ENCODE assay signal across 1 cellular context in the genomic region with DNA sequence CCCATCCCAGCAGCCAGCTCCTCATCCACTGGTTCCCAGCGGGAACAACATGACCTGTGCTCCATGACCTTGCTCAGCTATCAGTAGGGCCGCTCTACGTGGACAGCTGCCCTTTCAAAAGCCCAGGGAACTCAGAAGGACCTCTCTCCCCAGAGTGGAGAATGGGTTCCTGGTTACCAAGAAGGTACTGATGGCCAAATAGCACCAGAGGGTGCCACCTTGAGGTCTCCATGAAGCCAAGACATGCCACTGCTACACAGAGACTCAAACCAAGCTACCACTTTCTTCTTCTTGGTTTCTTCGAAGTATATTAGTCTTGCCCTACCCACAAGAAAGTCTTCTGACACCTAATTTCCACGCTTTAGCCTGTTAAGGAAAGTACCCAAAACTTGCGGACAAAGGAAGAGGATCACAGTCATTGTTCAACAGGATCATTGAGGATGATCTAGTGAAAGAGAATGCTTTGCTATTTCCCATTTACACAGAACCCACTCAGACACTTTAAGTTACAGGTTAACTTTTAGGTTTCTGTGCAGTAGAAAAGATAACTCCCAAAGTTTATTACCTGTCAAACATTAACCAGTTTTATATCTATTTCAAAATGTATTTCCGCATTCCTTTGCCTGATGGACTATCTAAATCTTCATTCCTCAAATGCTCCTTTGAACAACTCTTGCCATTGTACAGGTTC.
A peak's percentile ranks its signal among the peaks of the same experiment; 100 is the strongest.
TF ChIP-seq lines count a peak whose summit lies in the region.

No MANE protein-coding gene starts in this region.

TF ChIP-seq in HepG2, 621 proteins besides CTCF, POLR2A, EP300 and RAD21 (continued from another document and continues in another):
- TF ChIP-seq, protein P1, sequence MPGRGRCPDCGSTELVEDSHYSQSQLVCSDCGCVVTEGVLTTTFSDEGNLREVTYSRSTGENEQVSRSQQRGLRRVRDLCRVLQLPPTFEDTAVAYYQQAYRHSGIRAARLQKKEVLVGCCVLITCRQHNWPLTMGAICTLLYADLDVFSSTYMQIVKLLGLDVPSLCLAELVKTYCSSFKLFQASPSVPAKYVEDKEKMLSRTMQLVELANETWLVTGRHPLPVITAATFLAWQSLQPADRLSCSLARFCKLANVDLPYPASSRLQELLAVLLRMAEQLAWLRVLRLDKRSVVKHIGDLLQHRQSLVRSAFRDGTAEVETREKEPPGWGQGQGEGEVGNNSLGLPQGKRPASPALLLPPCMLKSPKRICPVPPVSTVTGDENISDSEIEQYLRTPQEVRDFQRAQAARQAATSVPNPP (CRISPR knock-in tag; IDR thresholded peaks at IDR 0.05) = 0 out of 2 replicates have a peak, but pooled peaks have one; percentile 31
- TF ChIP-seq ZNF839 (CRISPR knock-in tag; IDR thresholded peaks at IDR 0.05; ENCODE audit: borderline replicate concordance) (no peak), HNF4G (IDR thresholded peaks at IDR 0.05; ENCODE audit: borderline replicate concordance, low read depth, low read length) (no peak), HNF4G (CRISPR knock-in tag; IDR thresholded peaks at IDR 0.05; ENCODE audit: borderline replicate concordance, low read depth) (peak; percentile 71), GABPB1 (CRISPR knock-in tag; IDR thresholded peaks at IDR 0.05) (no peak), FOSL2 (CRISPR knock-in tag; IDR thresholded peaks at IDR 0.05) (no peak), ZNF234 (CRISPR knock-in tag; conservative IDR thresholded peaks at IDR 0.05) (no peak), ZNF296 (CRISPR knock-in tag; conservative IDR thresholded peaks at IDR 0.05) (no peak), ZNF709 (CRISPR knock-in tag; IDR thresholded peaks at IDR 0.05) (no peak), MED13 (CRISPR knock-in tag; IDR thresholded peaks at IDR 0.05) (peak; percentile 60; the same call in 1 of the 2 replicates), TSC22D2 (CRISPR knock-in tag; IDR thresholded peaks at IDR 0.05; ENCODE audit: borderline replicate concordance) (no peak), ADNP (CRISPR knock-in tag; IDR thresholded peaks at IDR 0.05) (no peak), ATF1 (CRISPR knock-in tag; IDR thresholded peaks at IDR 0.05) (no peak), TGIF2 (CRISPR knock-in tag; IDR thresholded peaks at IDR 0.05) (no peak), ZNF562 (CRISPR knock-in tag; IDR thresholded peaks at IDR 0.05; ENCODE audit: borderline replicate concordance) (no peak), HNRNPH1 (optimal IDR thresholded peaks at IDR 0.05; ENCODE audit: low read depth, low read length) (no peak), ZNF598 (CRISPR knock-in tag; IDR thresholded peaks at IDR 0.05; ENCODE audit: borderline replicate concordance) (no peak), BORCS8-MEF2B (CRISPR knock-in tag; IDR thresholded peaks at IDR 0.05) (no peak), ZNF33B (CRISPR knock-in tag; IDR thresholded peaks at IDR 0.05) (no peak), ISL2 (CRISPR knock-in tag; IDR thresholded peaks at IDR 0.05) (peak; percentile 83; the same call in 1 of the 2 replicates), EEA1 (CRISPR knock-in tag; IDR thresholded peaks at IDR 0.05; ENCODE audit: borderline replicate concordance) (no peak), ZNF577 (CRISPR knock-in tag; IDR thresholded peaks at IDR 0.05; ENCODE audit: borderline replicate concordance, low read depth) (no peak), ZNF431 (CRISPR knock-in tag; IDR thresholded peaks at IDR 0.05; ENCODE audit: borderline replicate concordance, low read depth) (no peak; the same call in 1 of the 2 replicates), HNRNPL (IDR thresholded peaks at IDR 0.05; ENCODE audit: low read depth, low read length) (no peak), FOXA1 (IDR thresholded peaks at IDR 0.05) (no peak), FOXA1 (CRISPR knock-in tag; IDR thresholded peaks at IDR 0.05) (no peak), ZSCAN20 (CRISPR knock-in tag; IDR thresholded peaks at IDR 0.05; ENCODE audit: borderline replicate concordance) (no peak), RBFOX2 (IDR thresholded peaks at IDR 0.05; ENCODE audit: low read depth, low read length) (peak; percentile 77), HOXD1 (CRISPR knock-in tag; IDR thresholded peaks at IDR 0.05) (no peak), NR2F6 (IDR thresholded peaks at IDR 0.05) (peak; percentile 59; the same call in 1 of the 2 replicates), NR2F6 (CRISPR knock-in tag; IDR thresholded peaks at IDR 0.05) (peak; percentile 61), ZNF510 (CRISPR knock-in tag; IDR thresholded peaks at IDR 0.05; ENCODE audit: low read depth) (no peak), KDM6A (CRISPR knock-in tag; IDR thresholded peaks at IDR 0.05; ENCODE audit: low read depth) (no peak; the same call in 1 of the 2 replicates), ZNF550 (CRISPR knock-in tag; IDR thresholded peaks at IDR 0.05; ENCODE audit: borderline replicate concordance) (no peak)
- TF ChIP-seq, protein P2, sequence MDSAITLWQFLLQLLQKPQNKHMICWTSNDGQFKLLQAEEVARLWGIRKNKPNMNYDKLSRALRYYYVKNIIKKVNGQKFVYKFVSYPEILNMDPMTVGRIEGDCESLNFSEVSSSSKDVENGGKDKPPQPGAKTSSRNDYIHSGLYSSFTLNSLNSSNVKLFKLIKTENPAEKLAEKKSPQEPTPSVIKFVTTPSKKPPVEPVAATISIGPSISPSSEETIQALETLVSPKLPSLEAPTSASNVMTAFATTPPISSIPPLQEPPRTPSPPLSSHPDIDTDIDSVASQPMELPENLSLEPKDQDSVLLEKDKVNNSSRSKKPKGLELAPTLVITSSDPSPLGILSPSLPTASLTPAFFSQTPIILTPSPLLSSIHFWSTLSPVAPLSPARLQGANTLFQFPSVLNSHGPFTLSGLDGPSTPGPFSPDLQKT (CRISPR knock-in tag; IDR thresholded peaks at IDR 0.05; ENCODE audit: borderline replicate concordance) = no peak
- TF ChIP-seq, protein P3, sequence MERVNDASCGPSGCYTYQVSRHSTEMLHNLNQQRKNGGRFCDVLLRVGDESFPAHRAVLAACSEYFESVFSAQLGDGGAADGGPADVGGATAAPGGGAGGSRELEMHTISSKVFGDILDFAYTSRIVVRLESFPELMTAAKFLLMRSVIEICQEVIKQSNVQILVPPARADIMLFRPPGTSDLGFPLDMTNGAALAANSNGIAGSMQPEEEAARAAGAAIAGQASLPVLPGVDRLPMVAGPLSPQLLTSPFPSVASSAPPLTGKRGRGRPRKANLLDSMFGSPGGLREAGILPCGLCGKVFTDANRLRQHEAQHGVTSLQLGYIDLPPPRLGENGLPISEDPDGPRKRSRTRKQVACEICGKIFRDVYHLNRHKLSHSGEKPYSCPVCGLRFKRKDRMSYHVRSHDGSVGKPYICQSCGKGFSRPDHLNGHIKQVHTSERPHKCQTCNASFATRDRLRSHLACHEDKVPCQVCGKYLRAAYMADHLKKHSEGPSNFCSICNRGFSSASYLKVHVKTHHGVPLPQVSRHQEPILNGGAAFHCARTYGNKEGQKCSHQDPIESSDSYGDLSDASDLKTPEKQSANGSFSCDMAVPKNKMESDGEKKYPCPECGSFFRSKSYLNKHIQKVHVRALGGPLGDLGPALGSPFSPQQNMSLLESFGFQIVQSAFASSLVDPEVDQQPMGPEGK (CRISPR knock-in tag; IDR thresholded peaks at IDR 0.05) = no peak
- TF ChIP-seq, protein P4, sequence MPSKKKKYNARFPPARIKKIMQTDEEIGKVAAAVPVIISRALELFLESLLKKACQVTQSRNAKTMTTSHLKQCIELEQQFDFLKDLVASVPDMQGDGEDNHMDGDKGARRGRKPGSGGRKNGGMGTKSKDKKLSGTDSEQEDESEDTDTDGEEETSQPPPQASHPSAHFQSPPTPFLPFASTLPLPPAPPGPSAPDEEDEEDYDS (CRISPR knock-in tag; IDR thresholded peaks at IDR 0.05) = peak; percentile 91
- TF ChIP-seq, protein P5, sequence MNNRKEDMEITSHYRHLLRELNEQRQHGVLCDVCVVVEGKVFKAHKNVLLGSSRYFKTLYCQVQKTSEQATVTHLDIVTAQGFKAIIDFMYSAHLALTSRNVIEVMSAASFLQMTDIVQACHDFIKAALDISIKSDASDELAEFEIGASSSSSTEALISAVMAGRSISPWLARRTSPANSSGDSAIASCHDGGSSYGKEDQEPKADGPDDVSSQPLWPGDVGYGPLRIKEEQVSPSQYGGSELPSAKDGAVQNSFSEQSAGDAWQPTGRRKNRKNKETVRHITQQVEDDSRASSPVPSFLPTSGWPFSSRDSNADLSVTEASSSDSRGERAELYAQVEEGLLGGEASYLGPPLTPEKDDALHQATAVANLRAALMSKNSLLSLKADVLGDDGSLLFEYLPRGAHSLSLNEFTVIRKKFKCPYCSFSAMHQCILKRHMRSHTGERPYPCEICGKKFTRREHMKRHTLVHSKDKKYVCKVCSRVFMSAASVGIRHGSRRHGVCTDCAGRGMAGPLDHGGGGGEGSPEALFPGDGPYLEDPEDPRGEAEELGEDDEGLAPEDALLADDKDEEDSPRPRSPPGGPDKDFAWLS (CRISPR knock-in tag; IDR thresholded peaks at IDR 0.05; ENCODE audit: borderline replicate concordance) = no peak
- TF ChIP-seq, protein P6, sequence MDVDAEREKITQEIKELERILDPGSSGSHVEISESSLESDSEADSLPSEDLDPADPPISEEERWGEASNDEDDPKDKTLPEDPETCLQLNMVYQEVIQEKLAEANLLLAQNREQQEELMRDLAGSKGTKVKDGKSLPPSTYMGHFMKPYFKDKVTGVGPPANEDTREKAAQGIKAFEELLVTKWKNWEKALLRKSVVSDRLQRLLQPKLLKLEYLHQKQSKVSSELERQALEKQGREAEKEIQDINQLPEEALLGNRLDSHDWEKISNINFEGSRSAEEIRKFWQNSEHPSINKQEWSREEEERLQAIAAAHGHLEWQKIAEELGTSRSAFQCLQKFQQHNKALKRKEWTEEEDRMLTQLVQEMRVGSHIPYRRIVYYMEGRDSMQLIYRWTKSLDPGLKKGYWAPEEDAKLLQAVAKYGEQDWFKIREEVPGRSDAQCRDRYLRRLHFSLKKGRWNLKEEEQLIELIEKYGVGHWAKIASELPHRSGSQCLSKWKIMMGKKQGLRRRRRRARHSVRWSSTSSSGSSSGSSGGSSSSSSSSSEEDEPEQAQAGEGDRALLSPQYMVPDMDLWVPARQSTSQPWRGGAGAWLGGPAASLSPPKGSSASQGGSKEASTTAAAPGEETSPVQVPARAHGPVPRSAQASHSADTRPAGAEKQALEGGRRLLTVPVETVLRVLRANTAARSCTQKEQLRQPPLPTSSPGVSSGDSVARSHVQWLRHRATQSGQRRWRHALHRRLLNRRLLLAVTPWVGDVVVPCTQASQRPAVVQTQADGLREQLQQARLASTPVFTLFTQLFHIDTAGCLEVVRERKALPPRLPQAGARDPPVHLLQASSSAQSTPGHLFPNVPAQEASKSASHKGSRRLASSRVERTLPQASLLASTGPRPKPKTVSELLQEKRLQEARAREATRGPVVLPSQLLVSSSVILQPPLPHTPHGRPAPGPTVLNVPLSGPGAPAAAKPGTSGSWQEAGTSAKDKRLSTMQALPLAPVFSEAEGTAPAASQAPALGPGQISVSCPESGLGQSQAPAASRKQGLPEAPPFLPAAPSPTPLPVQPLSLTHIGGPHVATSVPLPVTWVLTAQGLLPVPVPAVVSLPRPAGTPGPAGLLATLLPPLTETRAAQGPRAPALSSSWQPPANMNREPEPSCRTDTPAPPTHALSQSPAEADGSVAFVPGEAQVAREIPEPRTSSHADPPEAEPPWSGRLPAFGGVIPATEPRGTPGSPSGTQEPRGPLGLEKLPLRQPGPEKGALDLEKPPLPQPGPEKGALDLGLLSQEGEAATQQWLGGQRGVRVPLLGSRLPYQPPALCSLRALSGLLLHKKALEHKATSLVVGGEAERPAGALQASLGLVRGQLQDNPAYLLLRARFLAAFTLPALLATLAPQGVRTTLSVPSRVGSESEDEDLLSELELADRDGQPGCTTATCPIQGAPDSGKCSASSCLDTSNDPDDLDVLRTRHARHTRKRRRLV (CRISPR knock-in tag; IDR thresholded peaks at IDR 0.05) = no peak; the same call in 1 of the 2 replicates
- TF ChIP-seq, protein P7, sequence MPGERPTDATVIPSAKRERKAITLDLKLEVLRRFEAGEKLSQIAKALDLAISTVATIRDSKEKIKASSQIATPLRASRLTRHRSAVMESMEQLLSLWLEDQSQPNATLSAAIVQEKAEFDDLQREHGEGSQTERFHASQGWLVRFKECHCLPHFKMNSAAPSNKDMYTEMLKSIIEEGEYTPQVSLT (CRISPR knock-in tag; IDR thresholded peaks at IDR 0.05; ENCODE audit: borderline replicate concordance, low read depth) = no peak
- TF ChIP-seq, protein P8, sequence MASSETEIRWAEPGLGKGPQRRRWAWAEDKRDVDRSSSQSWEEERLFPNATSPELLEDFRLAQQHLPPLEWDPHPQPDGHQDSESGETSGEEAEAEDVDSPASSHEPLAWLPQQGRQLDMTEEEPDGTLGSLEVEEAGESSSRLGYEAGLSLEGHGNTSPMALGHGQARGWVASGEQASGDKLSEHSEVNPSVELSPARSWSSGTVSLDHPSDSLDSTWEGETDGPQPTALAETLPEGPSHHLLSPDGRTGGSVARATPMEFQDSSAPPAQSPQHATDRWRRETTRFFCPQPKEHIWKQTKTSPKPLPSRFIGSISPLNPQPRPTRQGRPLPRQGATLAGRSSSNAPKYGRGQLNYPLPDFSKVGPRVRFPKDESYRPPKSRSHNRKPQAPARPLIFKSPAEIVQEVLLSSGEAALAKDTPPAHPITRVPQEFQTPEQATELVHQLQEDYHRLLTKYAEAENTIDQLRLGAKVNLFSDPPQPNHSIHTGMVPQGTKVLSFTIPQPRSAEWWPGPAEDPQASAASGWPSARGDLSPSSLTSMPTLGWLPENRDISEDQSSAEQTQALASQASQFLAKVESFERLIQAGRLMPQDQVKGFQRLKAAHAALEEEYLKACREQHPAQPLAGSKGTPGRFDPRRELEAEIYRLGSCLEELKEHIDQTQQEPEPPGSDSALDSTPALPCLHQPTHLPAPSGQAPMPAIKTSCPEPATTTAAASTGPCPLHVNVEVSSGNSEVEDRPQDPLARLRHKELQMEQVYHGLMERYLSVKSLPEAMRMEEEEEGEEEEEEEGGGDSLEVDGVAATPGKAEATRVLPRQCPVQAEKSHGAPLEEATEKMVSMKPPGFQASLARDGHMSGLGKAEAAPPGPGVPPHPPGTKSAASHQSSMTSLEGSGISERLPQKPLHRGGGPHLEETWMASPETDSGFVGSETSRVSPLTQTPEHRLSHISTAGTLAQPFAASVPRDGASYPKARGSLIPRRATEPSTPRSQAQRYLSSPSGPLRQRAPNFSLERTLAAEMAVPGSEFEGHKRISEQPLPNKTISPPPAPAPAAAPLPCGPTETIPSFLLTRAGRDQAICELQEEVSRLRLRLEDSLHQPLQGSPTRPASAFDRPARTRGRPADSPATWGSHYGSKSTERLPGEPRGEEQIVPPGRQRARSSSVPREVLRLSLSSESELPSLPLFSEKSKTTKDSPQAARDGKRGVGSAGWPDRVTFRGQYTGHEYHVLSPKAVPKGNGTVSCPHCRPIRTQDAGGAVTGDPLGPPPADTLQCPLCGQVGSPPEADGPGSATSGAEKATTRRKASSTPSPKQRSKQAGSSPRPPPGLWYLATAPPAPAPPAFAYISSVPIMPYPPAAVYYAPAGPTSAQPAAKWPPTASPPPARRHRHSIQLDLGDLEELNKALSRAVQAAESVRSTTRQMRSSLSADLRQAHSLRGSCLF (CRISPR knock-in tag; IDR thresholded peaks at IDR 0.05; ENCODE audit: borderline replicate concordance) = no peak
- TF ChIP-seq, protein P9, sequence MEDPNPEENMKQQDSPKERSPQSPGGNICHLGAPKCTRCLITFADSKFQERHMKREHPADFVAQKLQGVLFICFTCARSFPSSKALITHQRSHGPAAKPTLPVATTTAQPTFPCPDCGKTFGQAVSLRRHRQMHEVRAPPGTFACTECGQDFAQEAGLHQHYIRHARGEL (CRISPR knock-in tag; IDR thresholded peaks at IDR 0.05) = no peak
- TF ChIP-seq, protein P10, sequence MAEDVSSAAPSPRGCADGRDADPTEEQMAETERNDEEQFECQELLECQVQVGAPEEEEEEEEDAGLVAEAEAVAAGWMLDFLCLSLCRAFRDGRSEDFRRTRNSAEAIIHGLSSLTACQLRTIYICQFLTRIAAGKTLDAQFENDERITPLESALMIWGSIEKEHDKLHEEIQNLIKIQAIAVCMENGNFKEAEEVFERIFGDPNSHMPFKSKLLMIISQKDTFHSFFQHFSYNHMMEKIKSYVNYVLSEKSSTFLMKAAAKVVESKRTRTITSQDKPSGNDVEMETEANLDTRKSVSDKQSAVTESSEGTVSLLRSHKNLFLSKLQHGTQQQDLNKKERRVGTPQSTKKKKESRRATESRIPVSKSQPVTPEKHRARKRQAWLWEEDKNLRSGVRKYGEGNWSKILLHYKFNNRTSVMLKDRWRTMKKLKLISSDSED (CRISPR knock-in tag; IDR thresholded peaks at IDR 0.05) = no peak
